In genomic region chr17:27868565-27868964, GRCh38 we compare ENCODE assay signal across 3 cellular contexts.
TF ChIP-seq lines count a peak whose summit lies in the region.

No MANE protein-coding gene starts in this region.

TF ChIP-seq in HCT116, 20 proteins besides CTCF, POLR2A, EP300 and RAD21:
- no peak for TF ChIP-seq EGR1 (IDR thresholded peaks at IDR 0.05; ENCODE audit: low read depth)
- no peak for TF ChIP-seq TCF7L2 (IDR thresholded peaks at IDR 0.05; ENCODE audit: borderline replicate concordance, extremely low read depth, insufficient read depth, insufficient read length)
- no peak for TF ChIP-seq SIN3A (IDR thresholded peaks at IDR 0.05; ENCODE audit: low read depth)
- no peak for TF ChIP-seq SP1 (IDR thresholded peaks at IDR 0.05; ENCODE audit: low read depth)
- TF ChIP-seq REST (IDR thresholded peaks at IDR 0.05; ENCODE audit: low read depth), result no peak
- TF ChIP-seq YY1 (IDR thresholded peaks at IDR 0.05; ENCODE audit: extremely low read depth, insufficient replicate concordance, low read depth, low read length), result no peak
- TF ChIP-seq ATF3 (IDR thresholded peaks at IDR 0.05), result no peak
- TF ChIP-seq MAX (IDR thresholded peaks at IDR 0.05), result no peak

TF ChIP-seq in GM12878, 131 proteins besides CTCF, POLR2A, EP300 and RAD21:
- TF ChIP-seq RBBP5 (conservative IDR thresholded peaks at IDR 0.05), result no peak
- TF ChIP-seq CHD1 (IDR thresholded peaks at IDR 0.05; ENCODE audit: low read depth, low read length), result no peak
- no peak for TF ChIP-seq ZNF24 (IDR thresholded peaks at IDR 0.05)
- no peak for TF ChIP-seq YBX1 (IDR thresholded peaks at IDR 0.05)
- TF ChIP-seq HDGF (IDR thresholded peaks at IDR 0.05), result no peak
- no peak for TF ChIP-seq FOXK2 (IDR thresholded peaks at IDR 0.05)
- TF ChIP-seq CBX5 (IDR thresholded peaks at IDR 0.05; ENCODE audit: low read depth), result no peak
- no peak for TF ChIP-seq ATF7 (IDR thresholded peaks at IDR 0.05; ENCODE audit: low read depth)
- TF ChIP-seq, protein P1, sequence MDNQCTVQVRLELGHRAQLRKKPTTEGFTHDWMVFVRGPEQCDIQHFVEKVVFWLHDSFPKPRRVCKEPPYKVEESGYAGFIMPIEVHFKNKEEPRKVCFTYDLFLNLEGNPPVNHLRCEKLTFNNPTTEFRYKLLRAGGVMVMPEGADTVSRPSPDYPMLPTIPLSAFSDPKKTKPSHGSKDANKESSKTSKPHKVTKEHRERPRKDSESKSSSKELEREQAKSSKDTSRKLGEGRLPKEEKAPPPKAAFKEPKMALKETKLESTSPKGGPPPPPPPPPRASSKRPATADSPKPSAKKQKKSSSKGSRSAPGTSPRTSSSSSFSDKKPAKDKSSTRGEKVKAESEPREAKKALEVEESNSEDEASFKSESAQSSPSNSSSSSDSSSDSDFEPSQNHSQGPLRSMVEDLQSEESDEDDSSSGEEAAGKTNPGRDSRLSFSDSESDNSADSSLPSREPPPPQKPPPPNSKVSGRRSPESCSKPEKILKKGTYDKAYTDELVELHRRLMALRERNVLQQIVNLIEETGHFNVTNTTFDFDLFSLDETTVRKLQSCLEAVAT (IDR thresholded peaks at IDR 0.05), result no peak
- TF ChIP-seq NKRF (conservative IDR thresholded peaks at IDR 0.05), result no peak
- TF ChIP-seq, protein P2, sequence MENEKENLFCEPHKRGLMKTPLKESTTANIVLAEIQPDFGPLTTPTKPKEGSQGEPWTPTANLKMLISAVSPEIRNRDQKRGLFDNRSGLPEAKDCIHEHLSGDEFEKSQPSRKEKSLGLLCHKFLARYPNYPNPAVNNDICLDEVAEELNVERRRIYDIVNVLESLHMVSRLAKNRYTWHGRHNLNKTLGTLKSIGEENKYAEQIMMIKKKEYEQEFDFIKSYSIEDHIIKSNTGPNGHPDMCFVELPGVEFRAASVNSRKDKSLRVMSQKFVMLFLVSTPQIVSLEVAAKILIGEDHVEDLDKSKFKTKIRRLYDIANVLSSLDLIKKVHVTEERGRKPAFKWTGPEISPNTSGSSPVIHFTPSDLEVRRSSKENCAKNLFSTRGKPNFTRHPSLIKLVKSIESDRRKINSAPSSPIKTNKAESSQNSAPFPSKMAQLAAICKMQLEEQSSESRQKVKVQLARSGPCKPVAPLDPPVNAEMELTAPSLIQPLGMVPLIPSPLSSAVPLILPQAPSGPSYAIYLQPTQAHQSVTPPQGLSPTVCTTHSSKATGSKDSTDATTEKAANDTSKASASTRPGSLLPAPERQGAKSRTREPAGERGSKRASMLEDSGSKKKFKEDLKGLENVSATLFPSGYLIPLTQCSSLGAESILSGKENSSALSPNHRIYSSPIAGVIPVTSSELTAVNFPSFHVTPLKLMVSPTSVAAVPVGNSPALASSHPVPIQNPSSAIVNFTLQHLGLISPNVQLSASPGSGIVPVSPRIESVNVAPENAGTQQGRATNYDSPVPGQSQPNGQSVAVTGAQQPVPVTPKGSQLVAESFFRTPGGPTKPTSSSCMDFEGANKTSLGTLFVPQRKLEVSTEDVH (IDR thresholded peaks at IDR 0.05; ENCODE audit: low read depth, partially characterized antibody), result no peak
- TF ChIP-seq JUND (IDR thresholded peaks at IDR 0.05; ENCODE audit: low read depth, low read length), result no peak
- no peak for TF ChIP-seq KLF5 (IDR thresholded peaks at IDR 0.05; ENCODE audit: partially characterized antibody)
TF ChIP-seq in GM12878: peak in this region for 0.

TF ChIP-seq in liver, 16 proteins besides CTCF, POLR2A, EP300 and RAD21:
- TF ChIP-seq FOXA2 (IDR thresholded peaks at IDR 0.05) (no peak), FOXA1 (IDR thresholded peaks at IDR 0.05) (no peak), TAF1 (conservative IDR thresholded peaks at IDR 0.05) (no peak), SP1 (IDR thresholded peaks at IDR 0.05) (no peak), EGR1 (IDR thresholded peaks at IDR 0.05; ENCODE audit: low read depth in 2 of 2) (no peak), RXRA (IDR thresholded peaks at IDR 0.05) (no peak), MAX (IDR thresholded peaks at IDR 0.05) (no peak), NR2F2 (IDR thresholded peaks at IDR 0.05) (no peak), HNF4A (conservative IDR thresholded peaks at IDR 0.05) (no peak), JUND (IDR thresholded peaks at IDR 0.05) (no peak), REST (IDR thresholded peaks at IDR 0.05) (no peak), YY1 (IDR thresholded peaks at IDR 0.05) (no peak), HNF4G (IDR thresholded peaks at IDR 0.05) (no peak), GABPA (IDR thresholded peaks at IDR 0.05 in 1 of 2, conservative IDR thresholded peaks at IDR 0.05 in 1 of 2) (no peak), ATF3 (IDR thresholded peaks at IDR 0.05) (no peak)
- TF ChIP-seq, protein P3, sequence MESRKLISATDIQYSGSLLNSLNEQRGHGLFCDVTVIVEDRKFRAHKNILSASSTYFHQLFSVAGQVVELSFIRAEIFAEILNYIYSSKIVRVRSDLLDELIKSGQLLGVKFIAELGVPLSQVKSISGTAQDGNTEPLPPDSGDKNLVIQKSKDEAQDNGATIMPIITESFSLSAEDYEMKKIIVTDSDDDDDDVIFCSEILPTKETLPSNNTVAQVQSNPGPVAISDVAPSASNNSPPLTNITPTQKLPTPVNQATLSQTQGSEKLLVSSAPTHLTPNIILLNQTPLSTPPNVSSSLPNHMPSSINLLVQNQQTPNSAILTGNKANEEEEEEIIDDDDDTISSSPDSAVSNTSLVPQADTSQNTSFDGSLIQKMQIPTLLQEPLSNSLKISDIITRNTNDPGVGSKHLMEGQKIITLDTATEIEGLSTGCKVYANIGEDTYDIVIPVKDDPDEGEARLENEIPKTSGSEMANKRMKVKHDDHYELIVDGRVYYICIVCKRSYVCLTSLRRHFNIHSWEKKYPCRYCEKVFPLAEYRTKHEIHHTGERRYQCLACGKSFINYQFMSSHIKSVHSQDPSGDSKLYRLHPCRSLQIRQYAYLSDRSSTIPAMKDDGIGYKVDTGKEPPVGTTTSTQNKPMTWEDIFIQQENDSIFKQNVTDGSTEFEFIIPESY (IDR thresholded peaks at IDR 0.05), result no peak
